Comparison of ENCODE assay signal across 13 cellular contexts in genomic region chr4:105092356-105092755, GRCh38. TPM values are rescaled to one million over a fixed set of nuclear protein-coding genes. Genes with fewer than 3 reads are reported as not detected.
A peak's percentile ranks its signal among the peaks of the same experiment; 100 is the strongest.
DNase-seq lines count a peak whose midpoint lies in the region; ATAC-seq, FAIRE-seq and TF ChIP-seq lines count a peak whose summit lies in the region.
"Had no signal": no experiment of that assay in that cellular context is flagged by ENCODE, and none has a peak within 500 bp of the region (broad histone marks: within the 10 kb centered on the region; RNA-seq: fewer than 3 reads in every experiment).

No MANE protein-coding gene starts in this region.

- no CpG with 5 or more reads among the region's 1 CpG for WGBS in trophoblast cell (ENCODE audit: extremely low coverage, insufficient coverage, insufficient read length)

- H3K9me3 Mint-ChIP-seq in astrocyte (ENCODE audit: unreplicated experiment) = peaks cover 4% of the 10 kb centered on the region
- H3K9me3 Mint-ChIP-seq in neural progenitor cell = no peaks in the 10 kb centered on the region

- no peaks in the 10 kb centered on the region for H3K79me2 ChIP-seq in astrocyte (ENCODE audit: insufficient read depth, low read length)
- no peaks in the 10 kb centered on the region for H3K79me2 ChIP-seq in neural progenitor cell (ENCODE audit: low read depth)
- no peaks in the 10 kb centered on the region for H3K79me2 ChIP-seq in trophoblast cell (ENCODE audit: control insufficient read depth, insufficient read depth, low read length, poor library complexity)

- no peak overlapping the region for H3K14ac ChIP-seq in trophoblast cell (ENCODE audit: low read length)

- H3K27me3 Mint-ChIP-seq in astrocyte (ENCODE audit: low read depth, unreplicated experiment) = no peaks in the 10 kb centered on the region
- peaks cover 2% of the 10 kb centered on the region for H3K27me3 Mint-ChIP-seq in neural progenitor cell (ENCODE audit: insufficient read depth, low read depth)
- H3K27me3 Mint-ChIP-seq: dendritic cell treated with granulocyte-macrophage colony-stimulating factor and Interleukin-4, amounts not matched to agents 40 ng/mL and 50 ng/mL, for 4 days had no signal

- no peak for ATAC-seq in GM21381 (IDR thresholded peaks at IDR 0.05; ENCODE audit: unreplicated experiment)
- no peak for ATAC-seq in HG02571 (IDR thresholded peaks at IDR 0.05; ENCODE audit: unreplicated experiment)
- ATAC-seq: stimulated activated naive B cell treated with anti-CD40 and anti-IgM and Interleukin-4, amounts not matched to agents 10 μg/mL and 1 μg/mL and 100 μg/mL, for 72 hours had no signal

- FAIRE-seq in astrocyte (lab: Jason Lieb, UNC) = peak; percentile 66

- H4K91ac ChIP-seq in trophoblast cell (ENCODE audit: low read depth, low read length) = no peak overlapping the region

- H3K4me3 Mint-ChIP-seq in astrocyte (ENCODE audit: unreplicated experiment) (no peak overlapping the region), neural progenitor cell (no peak overlapping the region)
- H3K4me3 Mint-ChIP-seq: CD4-positive, alpha-beta T cell; dendritic cell treated with granulocyte-macrophage colony-stimulating factor and Interleukin-4, amounts not matched to agents 40 ng/mL and 50 ng/mL, for 4 days; stimulated activated naive B cell treated with anti-CD40 and anti-IgM and Interleukin-4, amounts not matched to agents 10 μg/mL and 1 μg/mL and 100 μg/mL, for 72 hours had no signal

- H3K4me1 Mint-ChIP-seq in astrocyte (ENCODE audit: low read depth, unreplicated experiment) = peaks cover 6% of the 10 kb centered on the region
- no peaks in the 10 kb centered on the region for H3K4me1 Mint-ChIP-seq in neural progenitor cell
- H3K4me1 Mint-ChIP-seq: stimulated activated naive B cell treated with anti-CD40 and anti-IgM and Interleukin-4, amounts not matched to agents 10 μg/mL and 1 μg/mL and 100 μg/mL, for 72 hours had no signal

- H3K79me1 ChIP-seq in trophoblast cell (ENCODE audit: low read length) = no peaks in the 10 kb centered on the region

- H3F3A ChIP-seq in neural progenitor cell (ENCODE audit: low read depth) = no peaks in the 10 kb centered on the region

- H3K4me1 ChIP-seq in astrocyte (ENCODE audit: insufficient read depth, low read length) (peaks cover 23% of the 10 kb centered on the region), neural progenitor cell (peaks cover 6% of the 10 kb centered on the region), trophoblast cell (ENCODE audit: control insufficient read depth in 1 of 2, insufficient read depth in 2 of 2, low read length in 2 of 2) (no peaks in the 10 kb centered on the region)

- no peak overlapping the region for H3K4me3 ChIP-seq in AG09309 (ENCODE audit: control insufficient read depth, low read depth, low read length)
- no peak overlapping the region for H3K4me3 ChIP-seq in astrocyte (ENCODE audit: insufficient read depth, low read depth, low read length)
- no peak overlapping the region for H3K4me3 ChIP-seq in neural progenitor cell
- H3K4me3 ChIP-seq in trophoblast cell (ENCODE audit: low read depth, low read length) = no peak overlapping the region

- no peak overlapping the region for H3K18ac ChIP-seq in trophoblast cell (ENCODE audit: low read length)

- no peak overlapping the region for H2BK5ac ChIP-seq in trophoblast cell (ENCODE audit: low read depth, low read length, poor library complexity)

- TF ChIP-seq CTCF in AG09309 (IDR thresholded peaks at IDR 0.05; ENCODE audit: control insufficient read depth, insufficient read depth, low read depth, low read length, missing control alignments) (no peak), astrocyte (IDR thresholded peaks at IDR 0.05; ENCODE audit: insufficient read depth, low read depth, low read length) (no peak), neural progenitor cell (IDR thresholded peaks at IDR 0.05) (no peak)

- no peak overlapping the region for H2AK5ac ChIP-seq in trophoblast cell (ENCODE audit: low read length)

- no peak overlapping the region for H4K12ac ChIP-seq in trophoblast cell (ENCODE audit: low read depth, low read length)

- no peak overlapping the region for H3K23ac ChIP-seq in trophoblast cell (ENCODE audit: low read length)

- no peak overlapping the region for H3K27ac Mint-ChIP-seq in astrocyte (ENCODE audit: unreplicated experiment)
- no peak overlapping the region for H3K27ac Mint-ChIP-seq in neural progenitor cell
- H3K27ac Mint-ChIP-seq: CD4-positive, alpha-beta T cell; dendritic cell treated with granulocyte-macrophage colony-stimulating factor and Interleukin-4, amounts not matched to agents 40 ng/mL and 50 ng/mL, for 4 days; stimulated activated naive B cell treated with anti-CD40 and anti-IgM and Interleukin-4, amounts not matched to agents 10 μg/mL and 1 μg/mL and 100 μg/mL, for 72 hours had no signal

- H4K8ac ChIP-seq in trophoblast cell (ENCODE audit: low read depth, low read length) = no peak overlapping the region

- H4K20me1 ChIP-seq in astrocyte (ENCODE audit: insufficient read depth, low read length) (no peaks in the 10 kb centered on the region), neural progenitor cell (ENCODE audit: low read depth) (no peaks in the 10 kb centered on the region)

- H2AFZ ChIP-seq in astrocyte (ENCODE audit: low read depth, low read length) = no peak overlapping the region
- H2AFZ ChIP-seq in neural progenitor cell (replicated peaks) = no peak overlapping the region
- H2AFZ ChIP-seq in trophoblast cell (ENCODE audit: insufficient read depth, low read length, poor library complexity) = no peak overlapping the region

- peak; percentile 41 for DNase-seq in AG09309 (ENCODE audit: low read depth)
- DNase-seq in HT1080 (ENCODE audit: low read depth) = peak; percentile 90
- DNase-seq in astrocyte (ENCODE audit: low read depth) = peak; percentile 88
- peak; percentile 86 for DNase-seq in iris pigment epithelial cell (ENCODE audit: low read depth)
- DNase-seq in neural progenitor cell (ENCODE audit: low spot score) = no peak
- DNase-seq in trophoblast cell = no peak
- DNase-seq: activated CD4-positive, alpha-beta T cell treated with anti-CD3 and anti-CD28 coated beads for 1 hour; CD4-positive, alpha-beta T cell; NCI-H2171 treated with DMSO at 0.1 percent for 48 hours; stimulated activated naive B cell treated with anti-CD40 and anti-IgM and Interleukin-4, amounts not matched to agents 10 μg/mL and 1 μg/mL and 100 μg/mL, for 72 hours had no signal

- H3K9me3 ChIP-seq in astrocyte (ENCODE audit: insufficient read depth, low read depth, low read length) = no peaks in the 10 kb centered on the region
- H3K9me3 ChIP-seq in neural progenitor cell (ENCODE audit: low read depth) = peaks cover 7% of the 10 kb centered on the region
- H3K9me3 ChIP-seq in trophoblast cell (ENCODE audit: insufficient read depth, low read depth, low read length) = no peaks in the 10 kb centered on the region

- H3K36me3 Mint-ChIP-seq in astrocyte (ENCODE audit: low read depth, unreplicated experiment) (no peaks in the 10 kb centered on the region), neural progenitor cell (no peaks in the 10 kb centered on the region)
- H3K36me3 Mint-ChIP-seq: stimulated activated naive B cell treated with anti-CD40 and anti-IgM and Interleukin-4, amounts not matched to agents 10 μg/mL and 1 μg/mL and 100 μg/mL, for 72 hours had no signal

- H3K27ac ChIP-seq in astrocyte (ENCODE audit: low read depth, low read length) (no peak overlapping the region), neural progenitor cell (no peak overlapping the region), trophoblast cell (ENCODE audit: low read depth, low read length) (no peak overlapping the region)

- H3K9ac ChIP-seq in astrocyte (ENCODE audit: low read length) = no peak overlapping the region
- H3K9ac ChIP-seq in neural progenitor cell = no peak overlapping the region
- H3K9ac ChIP-seq in trophoblast cell (ENCODE audit: low read length) = no peak overlapping the region

- no peak overlapping the region for H2BK12ac ChIP-seq in trophoblast cell (ENCODE audit: low read length)

- no peaks in the 10 kb centered on the region for H3K27me3 ChIP-seq in astrocyte (ENCODE audit: insufficient read depth, low read length)
- H3K27me3 ChIP-seq in neural progenitor cell = no peaks in the 10 kb centered on the region
- H3K27me3 ChIP-seq in trophoblast cell (ENCODE audit: insufficient read depth, low read length) = no peaks in the 10 kb centered on the region

- H3K4ac ChIP-seq in trophoblast cell (ENCODE audit: low read depth, low read length) = no peak overlapping the region

- peak overlapping the region; percentile 31 for H3K4me2 ChIP-seq in astrocyte (ENCODE audit: low read length)
- H3K4me2 ChIP-seq in neural progenitor cell = no peak overlapping the region
- H3K4me2 ChIP-seq in trophoblast cell (ENCODE audit: low read length) = no peak overlapping the region

- H3K36me3 ChIP-seq in astrocyte (ENCODE audit: insufficient read depth, low read length) = no peaks in the 10 kb centered on the region
- H3K36me3 ChIP-seq in neural progenitor cell = no peaks in the 10 kb centered on the region
- no peaks in the 10 kb centered on the region for H3K36me3 ChIP-seq in trophoblast cell (ENCODE audit: control insufficient read depth in 1 of 2, insufficient read depth in 2 of 2, low read length in 2 of 2)

- no peak overlapping the region for H2BK120ac ChIP-seq in trophoblast cell (ENCODE audit: insufficient read depth, low read length, poor library complexity)

RNA-seq across cellular contexts. Expression of gene TET2, which starts 54.3 kb away (rescaled TPM):
- total RNA-seq in HT1080 (2014; rRNA removed; shearing (Covaris generic)) = 4.8 and 6.9 TPM in 2 replicates
- polyA plus RNA-seq in HT1080 (2015; cell fraction: cytosol; rRNA removed) = 2.6 and 3.5 TPM in 2 replicates
- 9.9 TPM in 2 replicates for polyA plus RNA-seq in HT1080 (2015; cell fraction: nucleus; rRNA removed)
- total RNA-seq in astrocyte (15.7 and 16.9 TPM in 2 replicates), neural progenitor cell (ENCODE audit: low replicate concordance) (12.1 and 17.0 TPM in 2 replicates)
- 22.8 TPM in 2 replicates for polyA plus RNA-seq in trophoblast cell (2013)

Comparison
In these comparisons a context has a peak if more than half of its experiments do, and no peak if none do; other contexts are left out.
1. DNase-seq: peak in AG09309 (single experiment), HT1080 (single experiment), astrocyte (single experiment) and iris pigment epithelial cell (single experiment); none in neural progenitor cell (single experiment) and trophoblast cell (0 of 2).